1 cellular context compared by ENCODE assay signal in the genomic region with DNA sequence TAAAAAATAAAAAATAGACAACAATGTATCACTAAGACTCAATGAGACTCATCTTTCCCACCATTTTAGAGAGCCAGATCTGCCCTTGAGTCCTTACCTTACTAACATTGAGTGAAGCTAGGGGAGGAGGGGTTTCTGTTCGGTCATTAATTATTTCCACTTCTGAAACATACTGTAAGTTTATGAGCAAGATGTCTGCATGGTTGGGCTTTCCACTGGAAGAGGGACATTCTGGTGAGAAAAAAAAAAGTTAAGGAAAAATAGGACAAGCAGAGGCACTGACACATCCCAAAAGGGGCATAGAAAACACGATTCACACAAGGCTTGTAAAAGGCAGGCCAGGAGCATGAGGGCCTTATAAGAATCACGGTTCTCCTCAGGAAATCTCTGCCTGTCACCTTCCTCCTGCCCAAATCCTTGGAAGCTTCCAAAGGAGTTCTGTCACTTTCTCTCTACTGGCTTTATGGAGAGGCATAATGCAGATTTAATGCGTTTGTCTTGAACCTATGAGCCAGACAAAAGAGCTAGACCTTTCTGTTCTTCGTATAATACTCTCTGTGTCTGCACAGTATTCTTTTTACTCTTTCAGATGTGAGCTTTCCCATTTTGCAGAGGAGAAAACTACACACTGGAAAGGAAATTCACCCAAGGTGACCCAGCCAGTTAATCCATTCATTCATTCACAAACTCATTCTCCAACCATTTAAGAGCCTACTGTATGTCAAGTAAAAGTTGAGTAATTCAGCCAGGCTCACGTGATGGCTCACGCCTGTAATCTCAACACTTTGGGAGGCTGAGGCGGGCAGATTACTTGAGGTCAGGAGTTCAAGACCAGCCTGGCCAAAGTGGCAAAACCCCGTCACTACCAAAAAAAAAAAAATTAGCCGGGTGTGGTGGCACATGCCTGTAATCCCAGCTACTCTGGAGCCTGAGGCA.
TF ChIP-seq lines count a peak whose summit lies in the region.

No MANE protein-coding gene starts in this region.

TF ChIP-seq in GM23338, 12 proteins besides CTCF, POLR2A, EP300 and RAD21:
- no peak for TF ChIP-seq ZNF114 (CRISPR knock-in tag; IDR thresholded peaks at IDR 0.05)
- no peak for TF ChIP-seq CREB1 (CRISPR knock-in tag; IDR thresholded peaks at IDR 0.05; ENCODE audit: low read depth)
- TF ChIP-seq, protein P1, sequence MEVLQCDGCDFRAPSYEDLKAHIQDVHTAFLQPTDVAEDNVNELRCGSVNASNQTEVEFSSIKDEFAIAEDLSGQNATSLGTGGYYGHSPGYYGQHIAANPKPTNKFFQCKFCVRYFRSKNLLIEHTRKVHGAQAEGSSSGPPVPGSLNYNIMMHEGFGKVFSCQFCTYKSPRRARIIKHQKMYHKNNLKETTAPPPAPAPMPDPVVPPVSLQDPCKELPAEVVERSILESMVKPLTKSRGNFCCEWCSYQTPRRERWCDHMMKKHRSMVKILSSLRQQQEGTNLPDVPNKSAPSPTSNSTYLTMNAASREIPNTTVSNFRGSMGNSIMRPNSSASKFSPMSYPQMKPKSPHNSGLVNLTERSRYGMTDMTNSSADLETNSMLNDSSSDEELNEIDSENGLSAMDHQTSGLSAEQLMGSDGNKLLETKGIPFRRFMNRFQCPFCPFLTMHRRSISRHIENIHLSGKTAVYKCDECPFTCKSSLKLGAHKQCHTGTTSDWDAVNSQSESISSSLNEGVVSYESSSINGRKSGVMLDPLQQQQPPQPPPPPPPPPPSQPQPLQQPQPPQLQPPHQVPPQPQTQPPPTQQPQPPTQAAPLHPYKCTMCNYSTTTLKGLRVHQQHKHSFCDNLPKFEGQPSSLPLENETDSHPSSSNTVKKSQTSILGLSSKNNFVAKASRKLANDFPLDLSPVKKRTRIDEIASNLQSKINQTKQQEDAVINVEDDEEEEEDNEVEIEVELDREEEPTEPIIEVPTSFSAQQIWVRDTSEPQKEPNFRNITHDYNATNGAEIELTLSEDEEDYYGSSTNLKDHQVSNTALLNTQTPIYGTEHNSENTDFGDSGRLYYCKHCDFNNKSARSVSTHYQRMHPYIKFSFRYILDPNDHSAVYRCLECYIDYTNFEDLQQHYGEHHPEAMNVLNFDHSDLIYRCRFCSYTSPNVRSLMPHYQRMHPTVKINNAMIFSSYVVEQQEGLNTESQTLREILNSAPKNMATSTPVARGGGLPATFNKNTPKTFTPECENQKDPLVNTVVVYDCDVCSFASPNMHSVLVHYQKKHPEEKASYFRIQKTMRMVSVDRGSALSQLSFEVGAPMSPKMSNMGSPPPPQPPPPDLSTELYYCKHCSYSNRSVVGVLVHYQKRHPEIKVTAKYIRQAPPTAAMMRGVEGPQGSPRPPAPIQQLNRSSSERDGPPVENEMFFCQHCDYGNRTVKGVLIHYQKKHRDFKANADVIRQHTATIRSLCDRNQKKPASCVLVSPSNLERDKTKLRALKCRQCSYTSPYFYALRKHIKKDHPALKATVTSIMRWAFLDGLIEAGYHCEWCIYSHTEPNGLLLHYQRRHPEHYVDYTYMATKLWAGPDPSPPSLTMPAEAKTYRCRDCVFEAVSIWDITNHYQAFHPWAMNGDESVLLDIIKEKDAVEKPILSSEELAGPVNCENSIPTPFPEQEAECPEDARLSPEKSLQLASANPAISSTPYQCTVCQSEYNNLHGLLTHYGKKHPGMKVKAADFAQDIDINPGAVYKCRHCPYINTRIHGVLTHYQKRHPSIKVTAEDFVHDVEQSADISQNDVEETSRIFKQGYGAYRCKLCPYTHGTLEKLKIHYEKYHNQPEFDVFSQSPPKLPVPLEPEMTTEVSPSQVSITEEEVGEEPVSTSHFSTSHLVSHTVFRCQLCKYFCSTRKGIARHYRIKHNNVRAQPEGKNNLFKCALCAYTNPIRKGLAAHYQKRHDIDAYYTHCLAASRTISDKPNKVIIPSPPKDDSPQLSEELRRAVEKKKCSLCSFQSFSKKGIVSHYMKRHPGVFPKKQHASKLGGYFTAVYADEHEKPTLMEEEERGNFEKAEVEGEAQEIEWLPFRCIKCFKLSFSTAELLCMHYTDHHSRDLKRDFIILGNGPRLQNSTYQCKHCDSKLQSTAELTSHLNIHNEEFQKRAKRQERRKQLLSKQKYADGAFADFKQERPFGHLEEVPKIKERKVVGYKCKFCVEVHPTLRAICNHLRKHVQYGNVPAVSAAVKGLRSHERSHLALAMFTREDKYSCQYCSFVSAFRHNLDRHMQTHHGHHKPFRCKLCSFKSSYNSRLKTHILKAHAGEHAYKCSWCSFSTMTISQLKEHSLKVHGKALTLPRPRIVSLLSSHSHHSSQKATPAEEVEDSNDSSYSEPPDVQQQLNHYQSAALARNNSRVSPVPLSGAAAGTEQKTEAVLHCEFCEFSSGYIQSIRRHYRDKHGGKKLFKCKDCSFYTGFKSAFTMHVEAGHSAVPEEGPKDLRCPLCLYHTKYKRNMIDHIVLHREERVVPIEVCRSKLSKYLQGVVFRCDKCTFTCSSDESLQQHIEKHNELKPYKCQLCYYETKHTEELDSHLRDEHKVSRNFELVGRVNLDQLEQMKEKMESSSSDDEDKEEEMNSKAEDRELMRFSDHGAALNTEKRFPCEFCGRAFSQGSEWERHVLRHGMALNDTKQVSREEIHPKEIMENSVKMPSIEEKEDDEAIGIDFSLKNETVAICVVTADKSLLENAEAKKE (CRISPR knock-in tag; IDR thresholded peaks at IDR 0.05): no peak
- TF ChIP-seq STAT1 (IDR thresholded peaks at IDR 0.05; ENCODE audit: unreplicated experiment): no peak
- no peak for TF ChIP-seq EZH2 (IDR thresholded peaks at IDR 0.05; ENCODE audit: low read depth, unreplicated experiment)
- no peak for TF ChIP-seq EZH2phosphoT487 (IDR thresholded peaks at IDR 0.05; ENCODE audit: unreplicated experiment)
- no peak for TF ChIP-seq JUNB (IDR thresholded peaks at IDR 0.05; ENCODE audit: unreplicated experiment)
- TF ChIP-seq ETS1 (IDR thresholded peaks at IDR 0.05): no peak
- no peak for TF ChIP-seq POLR2AphosphoS5 (IDR thresholded peaks at IDR 0.05; ENCODE audit: low read depth)
- no peak for TF ChIP-seq ZNF331 (CRISPR knock-in tag; IDR thresholded peaks at IDR 0.05; ENCODE audit: low read depth)
- TF ChIP-seq REST (IDR thresholded peaks at IDR 0.05; ENCODE audit: unreplicated experiment): no peak
- TF ChIP-seq NANOG (IDR thresholded peaks at IDR 0.05; ENCODE audit: borderline replicate concordance): no peak
